13 cellular contexts compared by ENCODE assay signal in genomic region chr7:13992621-13992982, GRCh38. TPM values are rescaled to one million over a fixed set of nuclear protein-coding genes. Genes with fewer than 3 reads are reported as not detected.
DNase-seq lines count a peak whose midpoint lies in the region; ATAC-seq and TF ChIP-seq lines count a peak whose summit lies in the region.
"Had no signal": no experiment of that assay in that cellular context is flagged by ENCODE, and none has a peak within 500 bp of the region (broad histone marks: within the 10 kb centered on the region; RNA-seq: fewer than 3 reads in every experiment).

No MANE protein-coding gene starts in this region.

- peak overlapping the region; percentile 65 for H2AFZ ChIP-seq in HCT116 (ENCODE audit: low read depth, low read length, poor library complexity, severe bottlenecking)

- no peak for DNase-seq in HCT116 (ENCODE audit: low read depth, low spot score)
- peak in 2 of 7 donors; percentile 20 to 33 for DNase-seq in adrenal gland
- no peak for DNase-seq in NCI-H2171 (lab: John Stamatoyannopoulos, UW)
- no peak for DNase-seq in stimulated activated naive CD4-positive, alpha-beta T cell (lab: John Stamatoyannopoulos, UW)
- no peak for DNase-seq in foreskin keratinocyte
- DNase-seq: activated naive CD4-positive, alpha-beta T cell treated with anti-CD3 and anti-CD28 coated beads, Interleukin-2, amount 50 U/mL, for 16 hours; DMS79 treated with DMSO at 0.1 percent for 48 hours; stimulated activated CD4-positive, alpha-beta T cell treated with anti-CD3 and anti-CD28 coated beads, Interleukin-2, amount 100 ng/mL, for 48 hours; WERI-Rb-1 had no signal

- ATAC-seq in HCT116 (no peak), GM18870 (IDR thresholded peaks at IDR 0.05; ENCODE audit: unreplicated experiment) (no peak), foreskin keratinocyte (no peak)

- intact Hi-C loops in HCT116 (cut with micrococcal nuclease) (no loop called here), adrenal gland (cut with DNase I) (no loop called here)

- no peaks in the 10 kb centered on the region; the same call in 1 of the 2 replicates for H3K9me2 ChIP-seq in HCT116 (ENCODE audit: insufficient read depth)

- no peak for TF ChIP-seq RAD21 in HCT116 (IDR thresholded peaks at IDR 0.05; ENCODE audit: low read depth)

- H3K36me3 ChIP-seq in HCT116 (ENCODE audit: control insufficient read depth in 1 of 2, insufficient read depth in 2 of 2, low read length in 2 of 2) (no peaks in the 10 kb centered on the region), adrenal gland (replicated peaks in 1 of 2) (no peaks in the 10 kb centered on the region), iPS-18a (ENCODE audit: control insufficient read depth, low read depth, low read length) (peaks cover 1% of the 10 kb centered on the region), skeletal muscle tissue (ENCODE audit: control insufficient read depth in 3 of 3, insufficient read depth in 3 of 3, low read length in 3 of 3) (no peaks in the 10 kb centered on the region)
- H3K36me3 ChIP-seq: BLaER1 treated with 17β-estradiol and CSF1 and Interleukin-3, amounts not matched to agents 10 nM and 100 nM; WERI-Rb-1 had no signal

- H3K9ac ChIP-seq in HCT116 (ENCODE audit: low read length), result no peak overlapping the region
- peak overlapping the region; percentile 87 for H3K9ac ChIP-seq in iPS-18a (ENCODE audit: low read length)
- H3K9ac ChIP-seq in skeletal muscle tissue (ENCODE audit: low read depth in 1 of 3, low read length in 3 of 3), result peak overlapping the region in 1 of 3 donors; percentile 34

- H3K4me3 ChIP-seq in HCT116 (replicated peaks in 1 of 2; ENCODE audit: low read depth in 1 of 2, low read length in 2 of 2) (no peak overlapping the region), adrenal gland (no peak overlapping the region), iPS-18a (ENCODE audit: low read length) (peak overlapping the region; percentile 90), skeletal muscle tissue (ENCODE audit: low read length in 3 of 3) (no peak overlapping the region)

- RAD21 ChIA-PET in HCT116 (lab: Charles Lee; ENCODE audit: low non-redundant PET in 1 of 2, low total read pairs in 2 of 2, uncharacterized antibody in 2 of 2, unreplicated experiment in 2 of 2), result no interaction called here

- H4K20me1 ChIP-seq in HCT116 (ENCODE audit: insufficient read depth), result no peaks in the 10 kb centered on the region
- H4K20me1 ChIP-seq: BLaER1 treated with 17β-estradiol and CSF1 and Interleukin-3, amounts not matched to agents 10 nM and 100 nM had no signal

- no peaks in the 10 kb centered on the region for H3K27me3 ChIP-seq in HCT116 (ENCODE audit: insufficient read depth, low read length)
- H3K27me3 ChIP-seq in adrenal gland, result no peaks in the 10 kb centered on the region
- H3K27me3 ChIP-seq in iPS-18a (ENCODE audit: control insufficient read depth, insufficient read depth, low read length), result no peaks in the 10 kb centered on the region
- peaks cover 0 to 3% (median 1%) of the 10 kb centered on the region in 3 donors for H3K27me3 ChIP-seq in skeletal muscle tissue (ENCODE audit: control insufficient read depth in 3 of 3, insufficient read depth in 3 of 3, low read length in 3 of 3)
- no peaks in the 10 kb centered on the region for H3K27me3 ChIP-seq in foreskin keratinocyte
- H3K27me3 ChIP-seq: BLaER1 treated with 17β-estradiol and CSF1 and Interleukin-3, amounts not matched to agents 10 nM and 100 nM had no signal

- TF ChIP-seq CTCF in HCT116 (IDR thresholded peaks at IDR 0.05 in 2 of 3, conservative IDR thresholded peaks at IDR 0.05 in 1 of 3; ENCODE audit: borderline replicate concordance in 1 of 3, insufficient read depth in 1 of 3, low read depth in 2 of 3, low read length in 2 of 3), result no peak
- no peak for TF ChIP-seq CTCF in adrenal gland (IDR thresholded peaks at IDR 0.05)
- no peak for TF ChIP-seq CTCF in foreskin keratinocyte (conservative IDR thresholded peaks at IDR 0.05)

- no peak overlapping the region for H3K4me2 ChIP-seq in HCT116 (ENCODE audit: low read length)

- TF ChIP-seq POLR2A in HCT116 (IDR thresholded peaks at IDR 0.05; ENCODE audit: borderline replicate concordance, extremely low read depth, insufficient read depth, insufficient read length) (no peak), adrenal gland (IDR thresholded peaks at IDR 0.05) (no peak)

- H3K27ac ChIP-seq in HCT116 (ENCODE audit: low read depth, low read length) (peak overlapping the region; percentile 68; the same call in 1 of the 2 replicates), adrenal gland (peak overlapping the region; percentile 55 to 95 (median 87)), iPS-18a (ENCODE audit: low read length) (peak overlapping the region; percentile 97), skeletal muscle tissue (ENCODE audit: low read depth, low read length) (peak overlapping the region; percentile 16), foreskin keratinocyte (no peak overlapping the region)
- H3K27ac ChIP-seq: WERI-Rb-1 had no signal

- H3K9me3 ChIP-seq in HCT116 (ENCODE audit: control insufficient read depth in 1 of 2, insufficient read depth in 1 of 2, low read depth in 1 of 2, low read length in 2 of 2) (no peaks in the 10 kb centered on the region), adrenal gland (replicated peaks in 1 of 3) (no peaks in the 10 kb centered on the region), iPS-18a (ENCODE audit: control insufficient read depth, low read depth, low read length) (no peaks in the 10 kb centered on the region), skeletal muscle tissue (ENCODE audit: control insufficient read depth in 3 of 3, low read length in 3 of 3) (no peaks in the 10 kb centered on the region)
- H3K9me3 ChIP-seq: BLaER1 treated with 17β-estradiol and CSF1 and Interleukin-3, amounts not matched to agents 10 nM and 100 nM had no signal

- CTCF ChIA-PET in HCT116 (lab: Charles Lee), result interaction anchor here (1.0 kb wide), 1 partner anchor 12 kb away, joined by 3 read pairs; no protein-coding TSS in a partner anchor

- H3K4me1 ChIP-seq in HCT116 (ENCODE audit: control insufficient read depth in 1 of 2, insufficient read depth in 2 of 2, low read length in 2 of 2) (peaks cover 9 to 13% of the 10 kb centered on the region in 2 experiments; a peak in 3 of 4 replicates), adrenal gland (replicated peaks in 1 of 2) (peaks cover 13 to 18% of the 10 kb centered on the region in 2 donors), iPS-18a (ENCODE audit: control insufficient read depth, low read depth, low read length) (peaks cover 16% of the 10 kb centered on the region), skeletal muscle tissue (ENCODE audit: control insufficient read depth in 3 of 3, insufficient read depth in 3 of 3, low read length in 3 of 3) (peaks cover 8 to 18% (median 15%) of the 10 kb centered on the region in 3 donors), foreskin keratinocyte (peaks cover 9% of the 10 kb centered on the region)

- no peaks in the 10 kb centered on the region for H3K79me2 ChIP-seq in HCT116 (ENCODE audit: insufficient read depth, low read length)

- no TSS peak for BruUV-seq in HCT116 (replicated peaks; lab: Mats Ljungman, UMichigan)

- WGBS in adrenal gland, 4 donors, result 30 to 38% (median 34%) methylated on average over 1 of the region's 1 CpG

- POLR2A ChIA-PET in HCT116 (lab: Charles Lee), result no interaction called here

TF ChIP-seq in HCT116, 20 proteins besides CTCF, POLR2A, EP300 and RAD21 (continues in another document):
- TF ChIP-seq ATF3 (IDR thresholded peaks at IDR 0.05), result no peak
- TF ChIP-seq SP1 (IDR thresholded peaks at IDR 0.05; ENCODE audit: low read depth), result no peak
- TF ChIP-seq, protein P1, sequence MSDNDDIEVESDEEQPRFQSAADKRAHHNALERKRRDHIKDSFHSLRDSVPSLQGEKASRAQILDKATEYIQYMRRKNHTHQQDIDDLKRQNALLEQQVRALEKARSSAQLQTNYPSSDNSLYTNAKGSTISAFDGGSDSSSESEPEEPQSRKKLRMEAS (IDR thresholded peaks at IDR 0.05), result no peak
- no peak for TF ChIP-seq CEBPB (IDR thresholded peaks at IDR 0.05; ENCODE audit: low read depth)
- TF ChIP-seq POLR2AphosphoS5 (IDR thresholded peaks at IDR 0.05; ENCODE audit: low read depth, low read length), result no peak
- TF ChIP-seq CBX3 (IDR thresholded peaks at IDR 0.05; ENCODE audit: low read depth), result no peak
- TF ChIP-seq EZH2 (IDR thresholded peaks at IDR 0.05), result no peak
- no peak for TF ChIP-seq FOSL1 (IDR thresholded peaks at IDR 0.05; ENCODE audit: low read depth)
- no peak for TF ChIP-seq ELF1 (IDR thresholded peaks at IDR 0.05; ENCODE audit: borderline replicate concordance, low read depth)
- TF ChIP-seq, protein P2, sequence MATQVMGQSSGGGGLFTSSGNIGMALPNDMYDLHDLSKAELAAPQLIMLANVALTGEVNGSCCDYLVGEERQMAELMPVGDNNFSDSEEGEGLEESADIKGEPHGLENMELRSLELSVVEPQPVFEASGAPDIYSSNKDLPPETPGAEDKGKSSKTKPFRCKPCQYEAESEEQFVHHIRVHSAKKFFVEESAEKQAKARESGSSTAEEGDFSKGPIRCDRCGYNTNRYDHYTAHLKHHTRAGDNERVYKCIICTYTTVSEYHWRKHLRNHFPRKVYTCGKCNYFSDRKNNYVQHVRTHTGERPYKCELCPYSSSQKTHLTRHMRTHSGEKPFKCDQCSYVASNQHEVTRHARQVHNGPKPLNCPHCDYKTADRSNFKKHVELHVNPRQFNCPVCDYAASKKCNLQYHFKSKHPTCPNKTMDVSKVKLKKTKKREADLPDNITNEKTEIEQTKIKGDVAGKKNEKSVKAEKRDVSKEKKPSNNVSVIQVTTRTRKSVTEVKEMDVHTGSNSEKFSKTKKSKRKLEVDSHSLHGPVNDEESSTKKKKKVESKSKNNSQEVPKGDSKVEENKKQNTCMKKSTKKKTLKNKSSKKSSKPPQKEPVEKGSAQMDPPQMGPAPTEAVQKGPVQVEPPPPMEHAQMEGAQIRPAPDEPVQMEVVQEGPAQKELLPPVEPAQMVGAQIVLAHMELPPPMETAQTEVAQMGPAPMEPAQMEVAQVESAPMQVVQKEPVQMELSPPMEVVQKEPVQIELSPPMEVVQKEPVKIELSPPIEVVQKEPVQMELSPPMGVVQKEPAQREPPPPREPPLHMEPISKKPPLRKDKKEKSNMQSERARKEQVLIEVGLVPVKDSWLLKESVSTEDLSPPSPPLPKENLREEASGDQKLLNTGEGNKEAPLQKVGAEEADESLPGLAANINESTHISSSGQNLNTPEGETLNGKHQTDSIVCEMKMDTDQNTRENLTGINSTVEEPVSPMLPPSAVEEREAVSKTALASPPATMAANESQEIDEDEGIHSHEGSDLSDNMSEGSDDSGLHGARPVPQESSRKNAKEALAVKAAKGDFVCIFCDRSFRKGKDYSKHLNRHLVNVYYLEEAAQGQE (IDR thresholded peaks at IDR 0.05; ENCODE audit: low read depth), result no peak
- no peak for TF ChIP-seq SRF (IDR thresholded peaks at IDR 0.05; ENCODE audit: low read depth)

RNA-seq across cellular contexts. Expression of gene ETV1, which starts 3.1 kb away (rescaled TPM):
- total RNA-seq in HCT116 (2021; ENCODE audit: unreplicated experiment) (23.3 TPM), adrenal gland (10 to 100 TPM; 16.9 to 80.0 (median 29.5) TPM), skeletal muscle tissue (6.3 TPM), foreskin keratinocyte (6.5 TPM in 2 replicates)
- polyA plus RNA-seq in HCT116 (2012), result 4.3 and 6.8 TPM in 2 replicates
- polyA plus RNA-seq in adrenal gland (10 to 100 TPM; 12.1 to 34.4 (median 33.5) TPM), foreskin keratinocyte (1.5 TPM in 2 replicates)
